Comparison of ENCODE assay signal across 25 cellular contexts in genomic region chr1:178374016-178374415, GRCh38.
DNase-seq lines count a peak whose midpoint lies in the region; ATAC-seq and TF ChIP-seq lines count a peak whose summit lies in the region.
"Had no signal": no experiment of that assay in that cellular context is flagged by ENCODE, and none has a peak within 500 bp of the region (broad histone marks: within the 10 kb centered on the region; RNA-seq: fewer than 3 reads in every experiment).

No MANE protein-coding gene starts in this region.

- no peak overlapping the region for H3K4me3 ChIP-seq in HEK293 (ENCODE audit: low read depth, low read length)
- no peak overlapping the region for H3K4me3 ChIP-seq in smooth muscle cell
- H3K4me3 ChIP-seq: GM23338, sigmoid colon, suprapubic skin had no signal

- no peak overlapping the region for H3K27ac ChIP-seq in HEK293 (ENCODE audit: extremely low read depth, low read depth, low read length)
- H3K27ac ChIP-seq in foreskin keratinocyte: no peak overlapping the region
- no peak overlapping the region for H3K27ac ChIP-seq in smooth muscle cell (ENCODE audit: low read depth)
- H3K27ac ChIP-seq: sigmoid colon, suprapubic skin had no signal

- DNase-seq in amniotic epithelial cell (ENCODE audit: low read depth) (peak; percentile 57), foreskin keratinocyte (peak; percentile 15 to 29), smooth muscle cell (lab: John Stamatoyannopoulos, UW; ENCODE audit: unreplicated experiment) (no peak)
- DNase-seq in effector memory CD8-positive, alpha-beta T cell: no peak
- DNase-seq: activated CD4-positive, alpha-beta T cell treated with anti-CD3 and anti-CD28 coated beads for 1 hour; activated CD8-positive, alpha-beta T cell treated with anti-CD3 and anti-CD28 coated beads for 36 hours; CD4-positive, CD25-positive, alpha-beta regulatory T cell; foreskin fibroblast; left cardiac atrium; mammary epithelial cell; NCI-H1105 treated with DMSO at 0.1 percent for 48 hours; NCI-H2081; NCI-H774; RPMI8226; sigmoid colon; stimulated activated CD4-positive, alpha-beta T cell treated with anti-CD3 and anti-CD28 coated beads, Interleukin-15, amount 100 ng/mL, for 24 hours; stimulated activated naive B cell treated with anti-CD40 and anti-IgM and Interleukin-4, amounts not matched to agents 10 μg/mL and 1 μg/mL and 100 μg/mL, for 72 hours had no signal

- no peaks in the 10 kb centered on the region for H3K79me2 ChIP-seq in smooth muscle cell (ENCODE audit: low read depth)

- no peak overlapping the region for H3K27ac Mint-ChIP-seq in effector memory CD8-positive, alpha-beta T cell
- H3K27ac Mint-ChIP-seq: activated CD8-positive, alpha-beta T cell treated with anti-CD3 and anti-CD28 coated beads for 36 hours; activated naive CD8-positive, alpha-beta T cell; CD4-positive, CD25-positive, alpha-beta regulatory T cell; GM23338; progenitor cell of endocrine pancreas; stimulated activated naive B cell treated with anti-CD40 and anti-IgM and Interleukin-4, amounts not matched to agents 10 μg/mL and 1 μg/mL and 100 μg/mL, for 72 hours; T-helper 1 cell treated with Interleukin-12 subunit alpha and Interleukin-12 subunit beta and Interleukin-4 antibody, amounts not matched to agents 30 μg/mL and 1 μg/mL, for 36 hours had no signal

- H2AFZ ChIP-seq in smooth muscle cell (ENCODE audit: low read depth): no peak overlapping the region
- H2AFZ ChIP-seq: GM23338 had no signal

- H3K4me1 Mint-ChIP-seq in effector memory CD8-positive, alpha-beta T cell (ENCODE audit: low read depth in 2 of 2): no peaks in the 10 kb centered on the region
- H3K4me1 Mint-ChIP-seq: CD4-positive, CD25-positive, alpha-beta regulatory T cell; stimulated activated naive B cell treated with anti-CD40 and anti-IgM and Interleukin-4, amounts not matched to agents 10 μg/mL and 1 μg/mL and 100 μg/mL, for 72 hours had no signal

- H3K36me3 Mint-ChIP-seq in effector memory CD8-positive, alpha-beta T cell (ENCODE audit: insufficient read depth): no peaks in the 10 kb centered on the region
- H3K36me3 Mint-ChIP-seq: activated naive CD8-positive, alpha-beta T cell; CD4-positive, CD25-positive, alpha-beta regulatory T cell; stimulated activated naive B cell treated with anti-CD40 and anti-IgM and Interleukin-4, amounts not matched to agents 10 μg/mL and 1 μg/mL and 100 μg/mL, for 72 hours had no signal

- peaks cover 0 to under 1% of the 10 kb centered on the region in 2 donors for H3K9me3 Mint-ChIP-seq in effector memory CD8-positive, alpha-beta T cell
- H3K9me3 Mint-ChIP-seq: activated CD8-positive, alpha-beta T cell treated with anti-CD3 and anti-CD28 coated beads for 36 hours; CD4-positive, CD25-positive, alpha-beta regulatory T cell; GM23338; stimulated activated naive B cell treated with anti-CD40 and anti-IgM and Interleukin-4, amounts not matched to agents 10 μg/mL and 1 μg/mL and 100 μg/mL, for 72 hours; T-helper 1 cell treated with Interleukin-12 subunit alpha and Interleukin-12 subunit beta and Interleukin-4 antibody, amounts not matched to agents 30 μg/mL and 1 μg/mL, for 36 hours had no signal

- TF ChIP-seq CTCF in HEK293 (tag by site-specific recombination; IDR thresholded peaks at IDR 0.05) (no peak), foreskin keratinocyte (conservative IDR thresholded peaks at IDR 0.05) (no peak), smooth muscle cell (IDR thresholded peaks at IDR 0.05; ENCODE audit: borderline replicate concordance, insufficient read depth, poor library complexity, severe bottlenecking) (no peak)

- H3K27me3 ChIP-seq in foreskin keratinocyte (no peaks in the 10 kb centered on the region), smooth muscle cell (ENCODE audit: low read depth) (no peaks in the 10 kb centered on the region)
- H3K27me3 ChIP-seq: sigmoid colon, suprapubic skin had no signal

- no peaks in the 10 kb centered on the region for H3F3A ChIP-seq in smooth muscle cell (ENCODE audit: low read depth)

- H4K20me1 ChIP-seq in smooth muscle cell (ENCODE audit: low read depth): peaks cover 72% of the 10 kb centered on the region

- WGBS in smooth muscle cell (ENCODE audit: low lambda C conversion rate): 7% methylated on average over 1 of the region's 1 CpG

- POLR2A ChIA-PET in HEK293 (lab: Yijun Ruan, JAX): no interaction called here

- peak overlapping the region; percentile 27 for H3K4me2 ChIP-seq in smooth muscle cell

- H3K36me3 ChIP-seq in HEK293 (ENCODE audit: control insufficient read depth in 2 of 2, insufficient read depth in 1 of 2, low read length in 2 of 2): no peaks in the 10 kb centered on the region
- no peaks in the 10 kb centered on the region for H3K36me3 ChIP-seq in smooth muscle cell (ENCODE audit: low read depth)
- H3K36me3 ChIP-seq: sigmoid colon, suprapubic skin had no signal

- H3K9me3 ChIP-seq in HEK293 (ENCODE audit: control insufficient read depth, insufficient read depth, low read depth, low read length) (no peaks in the 10 kb centered on the region), smooth muscle cell (replicated peaks; ENCODE audit: low read depth) (no peaks in the 10 kb centered on the region)
- H3K9me3 ChIP-seq: sigmoid colon, suprapubic skin had no signal

- H3K4me3 Mint-ChIP-seq in effector memory CD8-positive, alpha-beta T cell: no peak overlapping the region
- H3K4me3 Mint-ChIP-seq: activated CD8-positive, alpha-beta T cell treated with anti-CD3 and anti-CD28 coated beads for 36 hours; activated naive CD8-positive, alpha-beta T cell; CD4-positive, CD25-positive, alpha-beta regulatory T cell; GM23338; stimulated activated naive B cell treated with anti-CD40 and anti-IgM and Interleukin-4, amounts not matched to agents 10 μg/mL and 1 μg/mL and 100 μg/mL, for 72 hours; T-helper 1 cell treated with Interleukin-12 subunit alpha and Interleukin-12 subunit beta and Interleukin-4 antibody, amounts not matched to agents 30 μg/mL and 1 μg/mL, for 36 hours had no signal

- H3K27me3 Mint-ChIP-seq in effector memory CD8-positive, alpha-beta T cell: no peaks in the 10 kb centered on the region
- H3K27me3 Mint-ChIP-seq: CD4-positive, CD25-positive, alpha-beta regulatory T cell; progenitor cell of endocrine pancreas had no signal

- CTCF ChIA-PET in HEK293 (lab: Yijun Ruan, JAX): interaction anchor here (0.6 to 1.0 kb wide), 3 partner anchors 10 to 945 kb away, joined by 3 to 4 read pairs (median 3); no protein-coding TSS in a partner anchor

- H3K9ac ChIP-seq in smooth muscle cell (ENCODE audit: low read depth): no peak overlapping the region

- ATAC-seq in foreskin keratinocyte (no peak), HG02870 (IDR thresholded peaks at IDR 0.05; ENCODE audit: unreplicated experiment) (no peak), GM18858 (IDR thresholded peaks at IDR 0.05; ENCODE audit: unreplicated experiment) (no peak)
- no peak for ATAC-seq in effector memory CD8-positive, alpha-beta T cell (replicated peaks)
- ATAC-seq: activated CD8-positive, alpha-beta T cell treated with anti-CD3 and anti-CD28 coated beads for 36 hours; GM23338; left cardiac atrium; stimulated activated naive B cell treated with anti-CD40 and anti-IgM and Interleukin-4, amounts not matched to agents 10 μg/mL and 1 μg/mL and 100 μg/mL, for 72 hours had no signal

- H3K4me1 ChIP-seq in HEK293 (ENCODE audit: control insufficient read depth, insufficient read depth, low read length) (peaks cover 11% of the 10 kb centered on the region; the same call in 1 of the 2 replicates), foreskin keratinocyte (peaks cover 5% of the 10 kb centered on the region), smooth muscle cell (ENCODE audit: low read depth) (peaks cover 21% of the 10 kb centered on the region)

TF ChIP-seq in HEK293, 187 proteins besides CTCF, POLR2A, EP300 and RAD21:
- TF ChIP-seq PRDM1 (tag by site-specific recombination; IDR thresholded peaks at IDR 0.05): no peak
- TF ChIP-seq PRDM6 (tag by site-specific recombination; IDR thresholded peaks at IDR 0.05): 0 out of 2 replicates have a peak, but pooled peaks have one; percentile 11

Comparison
In these comparisons a context has a peak if more than half of its experiments do, and no peak if none do; other contexts are left out.
1. DNase-seq: peak in amniotic epithelial cell (single experiment) and foreskin keratinocyte (2 of 2); none in smooth muscle cell (single experiment) and effector memory CD8-positive, alpha-beta T cell (0 of 3).